In the genomic region with DNA sequence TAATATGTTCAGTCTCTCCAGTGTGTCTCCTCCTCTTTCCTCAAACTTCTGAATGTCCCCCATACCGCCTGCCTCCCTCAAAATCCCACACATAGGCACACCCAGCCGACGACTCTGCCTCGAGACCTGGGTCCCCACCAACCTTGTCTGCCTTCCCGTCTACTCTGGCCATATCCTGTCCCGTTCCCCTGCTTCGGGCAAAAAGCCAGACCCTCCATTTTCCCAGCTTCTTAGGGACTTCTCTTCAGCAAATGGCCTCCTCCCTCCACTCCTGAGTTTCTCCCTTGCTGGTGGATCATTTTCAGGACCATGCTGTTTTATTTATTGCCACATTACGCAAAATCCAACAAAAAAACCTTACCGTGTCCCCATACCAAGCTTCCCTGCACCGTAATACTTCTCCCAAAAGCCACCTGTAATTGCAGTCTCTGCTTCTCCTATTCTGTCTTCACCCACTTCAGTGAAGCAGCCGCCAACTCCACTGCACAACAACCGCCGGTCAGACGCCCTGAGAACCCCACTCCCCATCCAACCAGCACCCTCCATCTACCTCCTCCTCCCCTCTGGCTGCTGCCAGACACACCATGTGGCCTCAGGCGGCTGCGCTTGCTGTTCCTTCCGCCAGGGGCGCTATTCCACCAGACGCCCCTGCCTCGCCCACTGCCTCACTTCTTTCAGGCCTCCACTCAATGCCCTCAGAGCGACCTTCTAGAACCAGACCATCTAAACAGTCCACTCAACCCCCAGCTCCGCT, we compare ENCODE assay signal across 8 cellular contexts.
A peak's percentile ranks its signal among the peaks of the same experiment; 100 is the strongest.
DNase-seq lines count a peak whose midpoint lies in the region; ATAC-seq and TF ChIP-seq lines count a peak whose summit lies in the region.

No MANE protein-coding gene starts in this region.

- peak; percentile 71 for ATAC-seq in HG02588 (IDR thresholded peaks at IDR 0.05; ENCODE audit: unreplicated experiment)
- no peak for ATAC-seq in stimulated activated naive CD8-positive, alpha-beta T cell treated with anti-CD3 and anti-CD28 coated beads, Interleukin-15, Interleukin-2, amounts not matched to agents 100 U/mL and 50 U/mL, for 24 hours

- WGBS in prostate gland = 80% methylated on average over 22 of the region's 22 CpGs

- TF ChIP-seq CTCF in GM12875 (IDR thresholded peaks at IDR 0.05; ENCODE audit: borderline replicate concordance, insufficient read depth, low read depth, low read length) (peak; percentile 97), prostate gland (IDR thresholded peaks at IDR 0.05) (peak in 1 of 4 experiments; percentile 8)

- peaks cover 6% of the 10 kb centered on the region for H3K9me3 Mint-ChIP-seq in activated T-helper 1 cell treated with anti-CD3 and anti-CD28 coated beads, Interleukin-12 subunit alpha, Interleukin-12 subunit beta, Interleukin-2, Interleukin-4 antibody, amounts not matched to agents 30 ng/mL and 10 ng/mL and 1 ng/mL, durations not matched to agents 14 hours and 24 hours and 36 hours
- peaks cover 0 to 5% (median 0%) of the 10 kb centered on the region in 6 donors for H3K9me3 Mint-ChIP-seq in immature natural killer cell

- no peaks in the 10 kb centered on the region for H3K36me3 Mint-ChIP-seq in activated T-helper 1 cell treated with anti-CD3 and anti-CD28 coated beads, Interleukin-12 subunit alpha, Interleukin-12 subunit beta, Interleukin-2, Interleukin-4 antibody, amounts not matched to agents 30 ng/mL and 10 ng/mL and 1 ng/mL, durations not matched to agents 14 hours and 24 hours and 36 hours (ENCODE audit: low read depth)
- H3K36me3 Mint-ChIP-seq in immature natural killer cell = no peaks in the 10 kb centered on the region

- DNase-seq in NCI-H446 treated with DMSO at 0.1 percent for 48 hours (lab: John Stamatoyannopoulos, UW) = peak; percentile 11
- DNase-seq in activated T-helper 1 cell treated with anti-CD3 and anti-CD28 coated beads, Interleukin-12 subunit alpha, Interleukin-12 subunit beta, Interleukin-2, Interleukin-4 antibody, amounts not matched to agents 30 ng/mL and 10 ng/mL and 1 ng/mL, durations not matched to agents 14 hours and 24 hours and 36 hours (ENCODE audit: low spot score) = peak; percentile 6
- DNase-seq in immature natural killer cell = peak; percentile 11 to 20 (median 13)
- DNase-seq in stimulated activated naive CD8-positive, alpha-beta T cell treated with anti-CD3 and anti-CD28 coated beads, Interleukin-15, Interleukin-2, amounts not matched to agents 100 U/mL and 50 U/mL, for 24 hours = peak; percentile 39
- DNase-seq in prostate gland (ENCODE audit: low spot score) = no peak
- no peak for DNase-seq in MV-4-11 (lab: John Stamatoyannopoulos, UW)

- H3K27ac ChIP-seq in prostate gland = no peak overlapping the region

- intact Hi-C loops in activated T-helper 1 cell treated with anti-CD3 and anti-CD28 coated beads, Interleukin-12 subunit alpha, Interleukin-12 subunit beta, Interleukin-2, Interleukin-4 antibody, amounts not matched to agents 30 ng/mL and 10 ng/mL and 1 ng/mL, durations not matched to agents 14 hours and 24 hours and 36 hours (cut with micrococcal nuclease) = loop anchor here (2.0 to 10.0 kb wide), 5 partner anchors 117 to 1618 kb away; partner anchors contain the start of genes ANXA1 and TRPM6
- intact Hi-C loops in prostate gland (cut with DNase I) = no loop called here

- H3K36me3 ChIP-seq in prostate gland = no peaks in the 10 kb centered on the region

- H3K27me3 Mint-ChIP-seq in activated T-helper 1 cell treated with anti-CD3 and anti-CD28 coated beads, Interleukin-12 subunit alpha, Interleukin-12 subunit beta, Interleukin-2, Interleukin-4 antibody, amounts not matched to agents 30 ng/mL and 10 ng/mL and 1 ng/mL, durations not matched to agents 14 hours and 24 hours and 36 hours (ENCODE audit: insufficient read depth) = peaks cover 9% of the 10 kb centered on the region
- H3K27me3 Mint-ChIP-seq in immature natural killer cell (ENCODE audit: low read depth in 3 of 3) = peaks cover 4 to 7% (median 5%) of the 10 kb centered on the region in 3 donors

- peaks cover 16% of the 10 kb centered on the region for H3K4me1 Mint-ChIP-seq in activated T-helper 1 cell treated with anti-CD3 and anti-CD28 coated beads, Interleukin-12 subunit alpha, Interleukin-12 subunit beta, Interleukin-2, Interleukin-4 antibody, amounts not matched to agents 30 ng/mL and 10 ng/mL and 1 ng/mL, durations not matched to agents 14 hours and 24 hours and 36 hours (ENCODE audit: low read depth)
- H3K4me1 Mint-ChIP-seq in immature natural killer cell = no peaks in the 10 kb centered on the region

- peak overlapping the region; percentile 48 for H3K4me3 Mint-ChIP-seq in activated T-helper 1 cell treated with anti-CD3 and anti-CD28 coated beads, Interleukin-12 subunit alpha, Interleukin-12 subunit beta, Interleukin-2, Interleukin-4 antibody, amounts not matched to agents 30 ng/mL and 10 ng/mL and 1 ng/mL, durations not matched to agents 14 hours and 24 hours and 36 hours
- no peak overlapping the region for H3K4me3 Mint-ChIP-seq in immature natural killer cell

- H3K27me3 ChIP-seq in prostate gland (replicated peaks; ENCODE audit: insufficient read depth) = no peaks in the 10 kb centered on the region

- H3K9me3 ChIP-seq in prostate gland = no peaks in the 10 kb centered on the region

- no peaks in the 10 kb centered on the region for H3K4me1 ChIP-seq in prostate gland (replicated peaks)

- peak overlapping the region; percentile 56 for H3K27ac Mint-ChIP-seq in activated T-helper 1 cell treated with anti-CD3 and anti-CD28 coated beads, Interleukin-12 subunit alpha, Interleukin-12 subunit beta, Interleukin-2, Interleukin-4 antibody, amounts not matched to agents 30 ng/mL and 10 ng/mL and 1 ng/mL, durations not matched to agents 14 hours and 24 hours and 36 hours
- H3K27ac Mint-ChIP-seq in immature natural killer cell = no peak overlapping the region

- H3K4me3 ChIP-seq in GM12875 (ENCODE audit: low read depth, low read length) = no peak overlapping the region
- no peak overlapping the region for H3K4me3 ChIP-seq in prostate gland

- no peak for TF ChIP-seq POLR2A in prostate gland (IDR thresholded peaks at IDR 0.05)

Comparison
In these comparisons a context has a peak if more than half of its experiments do, and no peak if none do; other contexts are left out.
1. DNase-seq: peak in NCI-H446 treated with DMSO at 0.1 percent for 48 hours (single experiment), activated T-helper 1 cell treated with anti-CD3 and anti-CD28 coated beads, Interleukin-12 subunit alpha, Interleukin-12 subunit beta, Interleukin-2, Interleukin-4 antibody, amounts not matched to agents 30 ng/mL and 10 ng/mL and 1 ng/mL, durations not matched to agents 14 hours and 24 hours and 36 hours (single experiment), immature natural killer cell (3 of 3) and stimulated activated naive CD8-positive, alpha-beta T cell treated with anti-CD3 and anti-CD28 coated beads, Interleukin-15, Interleukin-2, amounts not matched to agents 100 U/mL and 50 U/mL, for 24 hours (single experiment); none in prostate gland (single experiment) and MV-4-11 (single experiment).